16 cellular contexts compared by ENCODE assay signal in the genomic region with DNA sequence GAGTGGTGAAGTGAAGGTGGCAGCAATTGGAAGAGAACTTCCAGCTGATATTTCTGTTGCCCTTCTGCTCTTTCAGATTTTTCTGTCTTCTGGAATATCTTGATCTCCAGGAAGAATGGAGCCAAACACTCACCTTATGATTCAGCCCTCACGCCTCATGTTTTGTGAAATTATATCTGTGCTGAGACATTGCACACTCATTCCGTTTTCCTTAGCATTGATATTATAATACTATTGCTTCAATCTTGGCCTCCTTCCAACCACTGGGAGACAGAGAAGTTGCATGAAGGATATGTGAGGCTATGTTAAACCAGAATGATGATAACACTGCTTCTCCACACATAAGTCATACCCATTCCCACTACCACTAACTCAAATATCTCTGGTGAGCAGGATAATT.
A peak's percentile ranks its signal among the peaks of the same experiment; 100 is the strongest.
DNase-seq lines count a peak whose midpoint lies in the region; ATAC-seq, FAIRE-seq and TF ChIP-seq lines count a peak whose summit lies in the region.
"Had no signal": no experiment of that assay in that cellular context is flagged by ENCODE, and none has a peak within 500 bp of the region (broad histone marks: within the 10 kb centered on the region; RNA-seq: fewer than 3 reads in every experiment).

No MANE protein-coding gene starts in this region.

- H3K9me3 Mint-ChIP-seq in astrocyte (ENCODE audit: unreplicated experiment) = no peaks in the 10 kb centered on the region
- H3K9me3 Mint-ChIP-seq: activated naive CD4-positive, alpha-beta T cell treated with anti-CD3 and anti-CD28 coated beads, Interleukin-2, amount 10 ng/mL, durations not matched to agents 7 days and 5 days; memory B cell; neural progenitor cell had no signal

- H2AFZ ChIP-seq in IMR-90 (replicated peaks; ENCODE audit: low read length, poor library complexity) (no peak overlapping the region), astrocyte (ENCODE audit: low read depth, low read length) (no peak overlapping the region)
- H2AFZ ChIP-seq: neural progenitor cell had no signal

- no peak overlapping the region for H3K56ac ChIP-seq in IMR-90 (ENCODE audit: extremely low read depth, insufficient read depth, low read length)

- FAIRE-seq in astrocyte (lab: Jason Lieb, UNC) = peak; percentile 65

- H4K20me1 ChIP-seq in IMR-90 (ENCODE audit: insufficient read depth, low read length) = no peaks in the 10 kb centered on the region
- no peaks in the 10 kb centered on the region for H4K20me1 ChIP-seq in astrocyte (ENCODE audit: insufficient read depth, low read length)

- no peak for TF ChIP-seq POLR2A in IMR-90 (IDR thresholded peaks at IDR 0.05; ENCODE audit: low read depth, low read length)
- TF ChIP-seq POLR2A in upper lobe of left lung (IDR thresholded peaks at IDR 0.05) = no peak

- H3K36me3 ChIP-seq in IMR-90 (ENCODE audit: control insufficient read depth, insufficient read depth, low read length) (no peaks in the 10 kb centered on the region), astrocyte (ENCODE audit: insufficient read depth, low read length) (no peaks in the 10 kb centered on the region), upper lobe of left lung (no peaks in the 10 kb centered on the region)
- H3K36me3 ChIP-seq: neural progenitor cell, sigmoid colon, vagina had no signal

- no peak overlapping the region for H2AK9ac ChIP-seq in IMR-90 (replicated peaks; ENCODE audit: low read depth, low read length, poor library complexity)

- H4K91ac ChIP-seq in IMR-90 (ENCODE audit: insufficient read depth, low read depth, low read length) = no peak overlapping the region

- H3K23ac ChIP-seq in IMR-90 (ENCODE audit: low read depth, low read length) = 0 out of 2 replicates have a peak overlapping the region, but pooled peaks have one; percentile 4

- TF ChIP-seq RAD21 in IMR-90 (IDR thresholded peaks at IDR 0.05; ENCODE audit: low read length) = no peak

- TF ChIP-seq CTCF in AG04449 (IDR thresholded peaks at IDR 0.05; ENCODE audit: insufficient read depth, low read length, missing control alignments) = no peak
- no peak for TF ChIP-seq CTCF in IMR-90 (conservative IDR thresholded peaks at IDR 0.05; ENCODE audit: low read depth, low read length)
- TF ChIP-seq CTCF in astrocyte (IDR thresholded peaks at IDR 0.05; ENCODE audit: insufficient read depth, low read depth, low read length) = no peak
- TF ChIP-seq CTCF in foreskin fibroblast (IDR thresholded peaks at IDR 0.05; ENCODE audit: low read depth, low read length) = no peak
- no peak for TF ChIP-seq CTCF in upper lobe of left lung (IDR thresholded peaks at IDR 0.05)

- H2BK15ac ChIP-seq in IMR-90 (ENCODE audit: low read depth, low read length) = 0 out of 3 replicates have a peak overlapping the region, but pooled peaks have one; percentile 13

- CTCF ChIA-PET in AG04449 (lab: Yijun Ruan, JAX) = interaction anchor here (0.9 to 1.2 kb wide), 3 partner anchors 9 to 221 kb away, joined by 3 to 4 read pairs (median 3); no protein-coding TSS in a partner anchor
- CTCF ChIA-PET in IMR-90 (lab: Yijun Ruan, JAX) = no interaction called here

- H3K4me3 ChIP-seq in AG04449 (ENCODE audit: low read depth, low read length) (no peak overlapping the region), IMR-90 (ENCODE audit: insufficient read depth, low read depth, low read length) (no peak overlapping the region), astrocyte (ENCODE audit: insufficient read depth, low read depth, low read length) (no peak overlapping the region), foreskin fibroblast (ENCODE audit: low read depth in 1 of 2, low read length in 2 of 2) (no peak overlapping the region), upper lobe of left lung (no peak overlapping the region)
- H3K4me3 ChIP-seq: neural progenitor cell, sigmoid colon, vagina had no signal

- H3K36me3 Mint-ChIP-seq in astrocyte (ENCODE audit: low read depth, unreplicated experiment) = no peaks in the 10 kb centered on the region
- H3K36me3 Mint-ChIP-seq: activated naive CD4-positive, alpha-beta T cell treated with anti-CD3 and anti-CD28 coated beads, Interleukin-2, amount 10 ng/mL, durations not matched to agents 7 days and 5 days; memory B cell; neural progenitor cell had no signal

- H2BK120ac ChIP-seq in IMR-90 (ENCODE audit: low read depth, low read length) = no peak overlapping the region

- H4K8ac ChIP-seq in IMR-90 (ENCODE audit: low read depth in 2 of 2, low read length in 2 of 2) = no peak overlapping the region

- H3K4me1 Mint-ChIP-seq in astrocyte (ENCODE audit: low read depth, unreplicated experiment) = peaks cover 29% of the 10 kb centered on the region

- no peak overlapping the region for H3K14ac ChIP-seq in IMR-90 (replicated peaks; ENCODE audit: low read depth, low read length)

- no CpG with 5 or more reads among the region's 2 CpGs for WGBS in IMR-90 (ENCODE audit: extremely low coverage in 2 of 2, insufficient read length in 1 of 2), 2 experiments
- WGBS in upper lobe of left lung, 2 donors = 52 to 56% methylated on average over 2 of the region's 2 CpGs

- peaks cover 7% of the 10 kb centered on the region; the same call in 1 of the 2 replicates for H3K9me1 ChIP-seq in IMR-90 (ENCODE audit: insufficient read depth, low read length)

- H3K4ac ChIP-seq in IMR-90 (ENCODE audit: low read depth, low read length) = no peak overlapping the region

- no peaks in the 10 kb centered on the region for H3K79me2 ChIP-seq in astrocyte (ENCODE audit: insufficient read depth, low read length)

- in situ Hi-C loops in IMR-90 (cut with MboI; ENCODE audit: low sequenced_read_pairs) = loop anchor here (25.0 kb wide), 1 partner anchor 372 kb away; no protein-coding TSS in a partner anchor

- H3K9ac ChIP-seq in IMR-90 (ENCODE audit: low read depth, low read length) (no peak overlapping the region), astrocyte (ENCODE audit: low read length) (no peak overlapping the region)
- H3K9ac ChIP-seq: neural progenitor cell had no signal

- no peak for TF ChIP-seq EP300 in upper lobe of left lung (IDR thresholded peaks at IDR 0.05)

- intact Hi-C loops in IMR-90 (cut with micrococcal nuclease) = loop anchor here (5.0 kb wide), 1 partner anchor 108 kb away; no protein-coding TSS in a partner anchor

- H2AK5ac ChIP-seq in IMR-90 (ENCODE audit: low read depth, low read length) = no peak overlapping the region

- H4K5ac ChIP-seq in IMR-90 (ENCODE audit: low read depth, low read length) = no peak overlapping the region

- H3K4me1 ChIP-seq in IMR-90 (ENCODE audit: control insufficient read depth, insufficient read depth, low read length) (peaks cover 19% of the 10 kb centered on the region), astrocyte (ENCODE audit: insufficient read depth, low read length) (peaks cover 9% of the 10 kb centered on the region), upper lobe of left lung (peaks cover 0 to 11% (median 8%) of the 10 kb centered on the region in 4 donors)
- H3K4me1 ChIP-seq: neural progenitor cell had no signal

- DNase-seq in AG04449 (ENCODE audit: low read depth, low spot score) (peak; percentile 45), IMR-90 (peak; percentile 94), astrocyte (ENCODE audit: low read depth) (peak; percentile 80), foreskin fibroblast (peak; percentile 76 to 79), upper lobe of left lung (no peak), UCSD-AML1 (lab: John Stamatoyannopoulos, UW; ENCODE audit: unreplicated experiment) (no peak)
- DNase-seq: activated naive CD4-positive, alpha-beta T cell treated with anti-CD3 and anti-CD28 coated beads, Interleukin-2, amount 10 ng/mL, durations not matched to agents 7 days and 5 days; NCI-H1092; NCI-H446; sigmoid colon; stimulated activated naive CD4-positive, alpha-beta T cell treated with Interleukin-2 at 50 U/mL for 16 hours had no signal

- dilution Hi-C loops in IMR-90 (cut with HindIII; ENCODE audit: low sequenced_read_pairs, unreplicated experiment) = no loop called here

- BruUV-seq in IMR-90 (replicated peaks; lab: Mats Ljungman, UMichigan) = no TSS peak

- H3K27ac Mint-ChIP-seq in astrocyte (ENCODE audit: unreplicated experiment) = no peak overlapping the region
- H3K27ac Mint-ChIP-seq: activated naive CD4-positive, alpha-beta T cell treated with anti-CD3 and anti-CD28 coated beads, Interleukin-2, amount 10 ng/mL, durations not matched to agents 7 days and 5 days; memory B cell; neural progenitor cell had no signal

- no peak overlapping the region for H3K4me3 Mint-ChIP-seq in astrocyte (ENCODE audit: unreplicated experiment)
- H3K4me3 Mint-ChIP-seq: activated naive CD4-positive, alpha-beta T cell treated with anti-CD3 and anti-CD28 coated beads, Interleukin-2, amount 10 ng/mL, durations not matched to agents 7 days and 5 days; memory B cell; neural progenitor cell had no signal

- POLR2A ChIA-PET in AG04449 (lab: Yijun Ruan, JAX) (no interaction called here), IMR-90 (lab: Charles Lee; ENCODE audit: unreplicated experiment) (no interaction called here)

- H3K9me3 ChIP-seq in IMR-90 (ENCODE audit: control insufficient read depth, insufficient read depth, low read length) (no peaks in the 10 kb centered on the region), astrocyte (ENCODE audit: insufficient read depth, low read depth, low read length) (no peaks in the 10 kb centered on the region), upper lobe of left lung (no peaks in the 10 kb centered on the region)
- H3K9me3 ChIP-seq: sigmoid colon, vagina had no signal

- no peaks in the 10 kb centered on the region for H3K27me3 Mint-ChIP-seq in astrocyte (ENCODE audit: low read depth, unreplicated experiment)
- H3K27me3 Mint-ChIP-seq: memory B cell had no signal

- H3K79me1 ChIP-seq in IMR-90 (ENCODE audit: low read depth in 1 of 2, low read length in 2 of 2) = no peaks in the 10 kb centered on the region

- H3K4me2 ChIP-seq in IMR-90 (ENCODE audit: low read depth, low read length) (no peak overlapping the region), astrocyte (ENCODE audit: low read length) (peak overlapping the region; percentile 37)
- H3K4me2 ChIP-seq: neural progenitor cell had no signal

- no peaks in the 10 kb centered on the region for H3K27me3 ChIP-seq in IMR-90 (ENCODE audit: control insufficient read depth, insufficient read depth, low read length)
- H3K27me3 ChIP-seq in astrocyte (ENCODE audit: insufficient read depth, low read length) = no peaks in the 10 kb centered on the region
- no peaks in the 10 kb centered on the region for H3K27me3 ChIP-seq in upper lobe of left lung
- H3K27me3 ChIP-seq: neural progenitor cell, sigmoid colon, vagina had no signal

- no peak overlapping the region for H2BK5ac ChIP-seq in IMR-90 (ENCODE audit: low read depth, low read length, poor library complexity, severe bottlenecking)

- peak; percentile 25 for ATAC-seq in IMR-90 (ENCODE audit: low read depth)
- no peak for ATAC-seq in upper lobe of left lung (ENCODE audit: low FRiP score in 2 of 2)
- no peak for ATAC-seq in HG02852 (IDR thresholded peaks at IDR 0.05; ENCODE audit: unreplicated experiment)
- no peak for ATAC-seq in HG03280 (IDR thresholded peaks at IDR 0.05; ENCODE audit: unreplicated experiment)

- peak overlapping the region; percentile 7; the same call in 1 of the 2 replicates for H3K18ac ChIP-seq in IMR-90 (ENCODE audit: low read depth, low read length)

- no peak overlapping the region for H3K27ac ChIP-seq in IMR-90 (ENCODE audit: insufficient read depth, low read length)
- no peak overlapping the region for H3K27ac ChIP-seq in astrocyte (ENCODE audit: low read depth, low read length)
- no peak overlapping the region for H3K27ac ChIP-seq in upper lobe of left lung
- H3K27ac ChIP-seq: neural progenitor cell, sigmoid colon, vagina had no signal

- H2BK20ac ChIP-seq in IMR-90 (ENCODE audit: low read depth, low read length) = no peak overlapping the region

Comparison
In these comparisons a context has a peak if more than half of its experiments do, and no peak if none do; other contexts are left out.
1. DNase-seq: peak in AG04449 (single experiment), IMR-90 (single experiment), astrocyte (single experiment) and foreskin fibroblast (2 of 2); none in upper lobe of left lung (0 of 2) and UCSD-AML1 (single experiment).